In genomic region chr15:66404122-66404521, GRCh38 we compare ENCODE assay signal across 13 cellular contexts. TPM values are rescaled to one million over a fixed set of nuclear protein-coding genes. Genes with fewer than 3 reads are reported as not detected.
DNase-seq lines count a peak whose midpoint lies in the region; ATAC-seq and TF ChIP-seq lines count a peak whose summit lies in the region.
"Had no signal": no experiment of that assay in that cellular context is flagged by ENCODE, and none has a peak within 500 bp of the region (broad histone marks: within the 10 kb centered on the region; RNA-seq: fewer than 3 reads in every experiment).

No MANE protein-coding gene starts in this region.

- H3K27me3 Mint-ChIP-seq in activated T-cell treated with anti-CD3 and anti-CD28 coated beads, Interleukin-2, amount 50 U/mL, for 24 hours, result no peaks in the 10 kb centered on the region

- no peak overlapping the region for H2AFZ ChIP-seq in OCI-LY7 (ENCODE audit: low read length)

- H3K4me1 ChIP-seq in OCI-LY7 (ENCODE audit: insufficient read depth, low read length, poor library complexity, severe bottlenecking), result peaks cover 52% of the 10 kb centered on the region
- H3K4me1 ChIP-seq in iPS-20b (ENCODE audit: insufficient read depth, low read length), result peaks cover 50% of the 10 kb centered on the region
- peaks cover 8 to 19% of the 10 kb centered on the region in 2 donors for H3K4me1 ChIP-seq in ascending aorta
- no peaks in the 10 kb centered on the region for H3K4me1 ChIP-seq in uterus

- peaks cover 99% of the 10 kb centered on the region for H3K79me2 ChIP-seq in OCI-LY7 (ENCODE audit: insufficient read depth, low read depth, low read length)

- H3K36me3 ChIP-seq in OCI-LY7 (ENCODE audit: insufficient read depth, low read length) (peaks cover 19% of the 10 kb centered on the region), iPS-20b (ENCODE audit: insufficient read depth, low read depth, low read length) (no peaks in the 10 kb centered on the region), ascending aorta (peaks cover 0 to 5% of the 10 kb centered on the region in 2 donors), uterus (no peaks in the 10 kb centered on the region)

- peak overlapping the region; percentile 66; the same call in 1 of the 2 replicates for H3K9ac ChIP-seq in iPS-20b (ENCODE audit: low read depth, low read length)

- DNase-seq in activated T-cell treated with anti-CD3 and anti-CD28 coated beads, Interleukin-2, amount 50 U/mL, for 24 hours, result no peak
- DNase-seq in activated T-cell treated with anti-CD3 and anti-CD28 coated beads for 4 hours (no peak), OCI-LY7 (ENCODE audit: low spot score) (no peak), sciatic nerve (ENCODE audit: low spot score) (no peak), ascending aorta (ENCODE audit: low spot score in 2 of 2) (no peak), uterus (no peak), amniotic stem cell (lab: John Stamatoyannopoulos, UW) (no peak)
- DNase-seq: ACHN, IMR-90, NCI-H1105 treated with DMSO at 0.1 percent for 48 hours had no signal

- H3K9me3 ChIP-seq in OCI-LY7 (ENCODE audit: low read length), result no peaks in the 10 kb centered on the region
- no peaks in the 10 kb centered on the region for H3K9me3 ChIP-seq in iPS-20b (ENCODE audit: insufficient read depth, low read depth, low read length)
- H3K9me3 ChIP-seq in ascending aorta, result no peaks in the 10 kb centered on the region
- H3K9me3 ChIP-seq in uterus, result no peaks in the 10 kb centered on the region
- H3K9me3 ChIP-seq: SJSA1 had no signal

- H3K36me3 Mint-ChIP-seq in activated T-cell treated with anti-CD3 and anti-CD28 coated beads, Interleukin-2, amount 50 U/mL, for 24 hours (ENCODE audit: low read depth), result peaks cover 22% of the 10 kb centered on the region

- TF ChIP-seq CTCF in OCI-LY7 (conservative IDR thresholded peaks at IDR 0.05; ENCODE audit: low read length) (no peak), ascending aorta (IDR thresholded peaks at IDR 0.05) (no peak), uterus (IDR thresholded peaks at IDR 0.05) (no peak)

- H3K4me3 ChIP-seq in OCI-LY7 (ENCODE audit: low read depth, low read length, poor library complexity, severe bottlenecking) (no peak overlapping the region), iPS-20b (ENCODE audit: low read length) (peak overlapping the region; percentile 28; the same call in 1 of the 2 replicates), ascending aorta (no peak overlapping the region), uterus (no peak overlapping the region)
- H3K4me3 ChIP-seq: SJSA1 had no signal

- H4K20me1 ChIP-seq in OCI-LY7 (ENCODE audit: insufficient read depth, low read length), result peaks cover 73% of the 10 kb centered on the region

- H3K27me3 ChIP-seq in iPS-20b (ENCODE audit: insufficient read depth, low read length), result no peaks in the 10 kb centered on the region
- H3K27me3 ChIP-seq in ascending aorta, result no peaks in the 10 kb centered on the region
- H3K27me3 ChIP-seq in uterus, result no peaks in the 10 kb centered on the region
- H3K27me3 ChIP-seq: SJSA1 had no signal

- no peaks in the 10 kb centered on the region for H3K9me2 ChIP-seq in OCI-LY7 (ENCODE audit: insufficient read depth, low read length)

- no peak overlapping the region for H3K4me3 Mint-ChIP-seq in activated T-cell treated with anti-CD3 and anti-CD28 coated beads, Interleukin-2, amount 50 U/mL, for 24 hours

- TF ChIP-seq POLR2A in uterus (IDR thresholded peaks at IDR 0.05), result no peak

- peak; percentile 43 for ATAC-seq in sciatic nerve

- CTCF ChIA-PET in OCI-LY7 (lab: Charles Lee; ENCODE audit: unreplicated experiment), result no interaction called here

- intact Hi-C loops in OCI-LY7 (cut with micrococcal nuclease; ENCODE audit: unreplicated experiment) (no loop called here), sciatic nerve (cut with DNase I) (no loop called here), ascending aorta (cut with DNase I) (no loop called here), uterus (cut with DNase I; ENCODE audit: low total_unique reads) (no loop called here)

- BruUV-seq in OCI-LY7 (replicated peaks; lab: Mats Ljungman, UMichigan), result no TSS peak

- peaks cover 87% of the 10 kb centered on the region for H3K4me1 Mint-ChIP-seq in activated T-cell treated with anti-CD3 and anti-CD28 coated beads, Interleukin-2, amount 50 U/mL, for 24 hours (ENCODE audit: low read depth)

- H3K27ac Mint-ChIP-seq in activated T-cell treated with anti-CD3 and anti-CD28 coated beads, Interleukin-2, amount 50 U/mL, for 24 hours, result peak overlapping the region; percentile 81

- H3K9me3 Mint-ChIP-seq in activated T-cell treated with anti-CD3 and anti-CD28 coated beads, Interleukin-2, amount 50 U/mL, for 24 hours, result no peaks in the 10 kb centered on the region

- peak overlapping the region; percentile 27; the same call in 1 of the 2 replicates for H3K4me2 ChIP-seq in OCI-LY7 (ENCODE audit: low read length)

- H3K27ac ChIP-seq in OCI-LY7 (ENCODE audit: low read depth, low read length, poor library complexity, severe bottlenecking) (no peak overlapping the region), iPS-20b (ENCODE audit: low read length) (peak overlapping the region; percentile 42), ascending aorta (no peak overlapping the region), uterus (no peak overlapping the region)
- H3K27ac ChIP-seq: epithelial cell of prostate, SJSA1 had no signal

- POLR2A ChIA-PET in OCI-LY7 (lab: Charles Lee), result interaction anchor here (0.7 to 2.8 kb wide), 3 partner anchors 11 to 697 kb away, joined by 3 to 18 read pairs (median 4); no protein-coding TSS in a partner anchor

RNA-seq across cellular contexts. Expression of gene MAP2K1, which starts 17.4 kb away (rescaled TPM):
- total RNA-seq in OCI-LY7 (2014; rRNA removed; shearing (Covaris generic)), result 37.2 and 43.9 TPM in 2 replicates
- total RNA-seq in OCI-LY7 (2022) (82.6 and 95.8 TPM in 2 replicates), sciatic nerve (37.2 TPM), ascending aorta (21.2 TPM), uterus (10 to 100 TPM; 13.2 to 46.4 (median 33.5) TPM)

RNA-seq across cellular contexts. Expression of gene TIPIN, which starts 47.6 kb away (rescaled TPM):
- total RNA-seq in OCI-LY7 (2014; rRNA removed; shearing (Covaris generic)), result 26.0 and 28.6 TPM in 2 replicates
- total RNA-seq in OCI-LY7 (2022) (34.9 and 38.1 TPM in 2 replicates), sciatic nerve (10.0 TPM), ascending aorta (6.1 TPM), uterus (10 to 100 TPM in 2 of 4 donors, 1 to 10 TPM in 1, under 1 TPM in 1; 0.77 to 15.0 (median 8.7) TPM)
